ENCODE assay signal across 14 cellular contexts in genomic region chr11:77559686-77560425, GRCh38. TPM values are rescaled to one million over a fixed set of nuclear protein-coding genes. Genes with fewer than 3 reads are reported as not detected.
DNase-seq lines count a peak whose midpoint lies in the region; ATAC-seq, FAIRE-seq and TF ChIP-seq lines count a peak whose summit lies in the region.
"Had no signal": no experiment of that assay in that cellular context is flagged by ENCODE, and none has a peak within 500 bp of the region (broad histone marks: within the 10 kb centered on the region; RNA-seq: fewer than 3 reads in every experiment).

No MANE protein-coding gene starts in this region.

- FAIRE-seq in H54 (lab: Jason Lieb, UNC), result peak; percentile 84

- DNase-seq in H54 (ENCODE audit: insufficient read length, low spot score), result peak; percentile 68
- DNase-seq in RKO (ENCODE audit: low spot score), result peak; percentile 77
- peak; percentile 86 for DNase-seq in renal cortical epithelial cell (ENCODE audit: low read depth)
- no peak for DNase-seq in immature natural killer cell
- DNase-seq in T1000 (lab: John Stamatoyannopoulos, UW), result no peak
- no peak for DNase-seq in NCI-H748 treated with DMSO at 0.1 percent for 48 hours (lab: John Stamatoyannopoulos, UW)
- no peak for DNase-seq in activated CD4-positive, alpha-beta T cell treated with anti-CD3 and anti-CD28 coated beads for 48 hours
- DNase-seq: activated CD4-positive, alpha-beta memory T cell treated with anti-CD3 and anti-CD28 coated beads, Interleukin-2, amount 10 ng/mL, durations not matched to agents 7 days and 5 days; GDM1; H9; NCI-H524 treated with DMSO at 0.1 percent for 48 hours; upper lobe of left lung had no signal

- peaks cover 0 to 2% (median 2%) of the 10 kb centered on the region in 3 donors for H3K27me3 Mint-ChIP-seq in immature natural killer cell (ENCODE audit: low read depth in 3 of 3)
- H3K27me3 Mint-ChIP-seq: progenitor cell of endocrine pancreas had no signal

- H3K27ac Mint-ChIP-seq in immature natural killer cell, result no peak overlapping the region
- H3K27ac Mint-ChIP-seq: activated CD4-positive, alpha-beta memory T cell treated with anti-CD3 and anti-CD28 coated beads, Interleukin-2, amount 10 ng/mL, durations not matched to agents 7 days and 5 days; H9; progenitor cell of endocrine pancreas had no signal

- TF ChIP-seq POLR2A in H54 (IDR thresholded peaks at IDR 0.05; ENCODE audit: low read depth, low read length), result no peak

- H3K9me3 Mint-ChIP-seq in immature natural killer cell, result peaks cover 0 to under 1% (median 0%) of the 10 kb centered on the region in 6 donors
- H3K9me3 Mint-ChIP-seq: activated CD4-positive, alpha-beta memory T cell treated with anti-CD3 and anti-CD28 coated beads, Interleukin-2, amount 10 ng/mL, durations not matched to agents 7 days and 5 days had no signal

- ATAC-seq in esophagus mucosa, result peak; percentile 87

- H3K36me3 Mint-ChIP-seq in immature natural killer cell, result no peaks in the 10 kb centered on the region

- no peak overlapping the region for H3K4me3 Mint-ChIP-seq in immature natural killer cell
- H3K4me3 Mint-ChIP-seq: activated CD4-positive, alpha-beta memory T cell treated with anti-CD3 and anti-CD28 coated beads, Interleukin-2, amount 10 ng/mL, durations not matched to agents 7 days and 5 days; H9 had no signal

- H3K4me1 Mint-ChIP-seq in immature natural killer cell, result no peaks in the 10 kb centered on the region
- H3K4me1 Mint-ChIP-seq: activated CD4-positive, alpha-beta memory T cell treated with anti-CD3 and anti-CD28 coated beads, Interleukin-2, amount 10 ng/mL, durations not matched to agents 7 days and 5 days; H9 had no signal

RNA-seq across cellular contexts. Expression of gene AQP11, which starts 29.9 kb away (rescaled TPM):
- total RNA-seq in esophagus mucosa (not detected), renal cortical epithelial cell (2.1 and 3.8 TPM in 2 replicates)
- polyA plus RNA-seq in immature natural killer cell, result 1 to 10 TPM in 1 of 3 donors, under 1 TPM in 2; 0.58 to 1.1 (median 0.78) TPM

Comparison
In these comparisons a context has a peak if more than half of its experiments do, and no peak if none do; other contexts are left out.
1. DNase-seq: peak in H54 (single experiment), RKO (single experiment) and renal cortical epithelial cell (single experiment); none in immature natural killer cell (0 of 3), T1000 (single experiment), NCI-H748 treated with DMSO at 0.1 percent for 48 hours (single experiment) and activated CD4-positive, alpha-beta T cell treated with anti-CD3 and anti-CD28 coated beads for 48 hours (single experiment).